ENCODE assay signal across 21 cellular contexts in the genomic region with DNA sequence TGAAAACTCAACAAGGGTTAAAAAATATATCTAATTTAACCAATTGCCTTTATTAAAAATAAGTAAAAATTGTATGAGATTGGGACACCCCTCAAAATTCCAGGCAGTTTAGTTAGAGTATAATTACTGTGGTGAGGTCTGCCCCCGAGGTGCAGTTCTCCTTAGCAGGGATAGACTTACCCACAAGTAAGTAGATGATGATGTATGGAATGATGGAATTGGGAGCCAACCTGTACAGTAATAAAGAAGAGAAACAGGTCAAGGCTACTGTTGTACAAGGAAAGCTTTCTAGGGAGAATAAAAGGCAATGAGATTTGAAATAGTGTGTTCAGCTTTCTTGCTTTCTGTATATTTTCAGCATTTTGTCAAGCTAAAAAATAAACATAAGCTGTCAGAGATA. TPM values are rescaled to one million over a fixed set of nuclear protein-coding genes. Genes with fewer than 3 reads are reported as not detected.
DNase-seq lines count a peak whose midpoint lies in the region; ATAC-seq, FAIRE-seq and TF ChIP-seq lines count a peak whose summit lies in the region.
"Had no signal": no experiment of that assay in that cellular context is flagged by ENCODE, and none has a peak within 500 bp of the region (broad histone marks: within the 10 kb centered on the region; RNA-seq: fewer than 3 reads in every experiment).

No MANE protein-coding gene starts in this region.

- TF ChIP-seq CTCF in right atrium auricular region (IDR thresholded peaks at IDR 0.05), result no peak
- no peak for TF ChIP-seq CTCF in astrocyte (IDR thresholded peaks at IDR 0.05; ENCODE audit: insufficient read depth, low read depth, low read length)
- no peak for TF ChIP-seq CTCF in neural progenitor cell (IDR thresholded peaks at IDR 0.05)
- TF ChIP-seq CTCF in mucosa of descending colon (IDR thresholded peaks at IDR 0.05), result no peak

- H3K36me3 Mint-ChIP-seq in astrocyte (ENCODE audit: low read depth, unreplicated experiment) (peaks cover 15% of the 10 kb centered on the region), neural progenitor cell (peaks cover 12% of the 10 kb centered on the region)

- H3K4me1 Mint-ChIP-seq in astrocyte (ENCODE audit: low read depth, unreplicated experiment), result peaks cover 3% of the 10 kb centered on the region
- peaks cover 6% of the 10 kb centered on the region for H3K4me1 Mint-ChIP-seq in neural progenitor cell

- H3K9ac ChIP-seq in astrocyte (ENCODE audit: low read length), result no peak overlapping the region
- H3K9ac ChIP-seq in neural progenitor cell, result no peak overlapping the region

- ATAC-seq in HG02938 (IDR thresholded peaks at IDR 0.05; ENCODE audit: unreplicated experiment) (no peak), HG02840 (IDR thresholded peaks at IDR 0.05; ENCODE audit: low FRiP score, unreplicated experiment) (no peak), mucosa of descending colon (no peak)
- ATAC-seq: activated CD8-positive, alpha-beta memory T cell treated with anti-CD3 and anti-CD28 coated beads, Interleukin-2, amount 10 ng/mL, durations not matched to agents 7 days and 5 days; CD8-positive, alpha-beta T cell had no signal

- no peaks in the 10 kb centered on the region for H3K9me3 ChIP-seq in right atrium auricular region
- H3K9me3 ChIP-seq in astrocyte (ENCODE audit: insufficient read depth, low read depth, low read length), result no peaks in the 10 kb centered on the region
- no peaks in the 10 kb centered on the region for H3K9me3 ChIP-seq in neural progenitor cell (ENCODE audit: low read depth)
- H3K9me3 ChIP-seq in mucosa of descending colon, result no peaks in the 10 kb centered on the region
- H3K9me3 ChIP-seq: ovary, tibial nerve had no signal

- H3F3A ChIP-seq in neural progenitor cell (ENCODE audit: low read depth), result peaks cover 6% of the 10 kb centered on the region

- H3K36me3 ChIP-seq in right atrium auricular region (peaks cover 11% of the 10 kb centered on the region), astrocyte (ENCODE audit: insufficient read depth, low read length) (no peaks in the 10 kb centered on the region), neural progenitor cell (no peaks in the 10 kb centered on the region), mucosa of descending colon (ENCODE audit: low read depth) (no peaks in the 10 kb centered on the region)
- H3K36me3 ChIP-seq: ovary had no signal

- FAIRE-seq in astrocyte (lab: Jason Lieb, UNC), result no peak
- FAIRE-seq: H54, small intestine had no signal

- H3K27ac ChIP-seq in right atrium auricular region, result peak overlapping the region; percentile 25 to 91
- no peak overlapping the region for H3K27ac ChIP-seq in astrocyte (ENCODE audit: low read depth, low read length)
- H3K27ac ChIP-seq in neural progenitor cell, result no peak overlapping the region

- H3K4me2 ChIP-seq in astrocyte (ENCODE audit: low read length), result no peak overlapping the region
- peak overlapping the region; percentile 96 for H3K4me2 ChIP-seq in neural progenitor cell

- H3K4me1 ChIP-seq in right atrium auricular region, result peaks cover 0 to 65% of the 10 kb centered on the region in 2 donors
- H3K4me1 ChIP-seq in astrocyte (ENCODE audit: insufficient read depth, low read length), result peaks cover 9% of the 10 kb centered on the region
- no peaks in the 10 kb centered on the region for H3K4me1 ChIP-seq in neural progenitor cell
- peaks cover 17% of the 10 kb centered on the region for H3K4me1 ChIP-seq in mucosa of descending colon (ENCODE audit: low read depth)

- H4K20me1 ChIP-seq in astrocyte (ENCODE audit: insufficient read depth, low read length) (no peaks in the 10 kb centered on the region), neural progenitor cell (ENCODE audit: low read depth) (peaks cover 10% of the 10 kb centered on the region)

- intact Hi-C loops in cardiac septum (cut with DNase I) (loop anchor here (5.0 kb wide), 1 partner anchor 117 kb away; the partner anchor contains the start of gene CRYM), mucosa of descending colon (cut with DNase I, micrococcal nuclease) (no loop called here)

- no peak overlapping the region for H2AFZ ChIP-seq in astrocyte (ENCODE audit: low read depth, low read length)
- H2AFZ ChIP-seq in neural progenitor cell (replicated peaks), result no peak overlapping the region

- H3K4me3 ChIP-seq in right atrium auricular region, result no peak overlapping the region
- no peak overlapping the region for H3K4me3 ChIP-seq in astrocyte (ENCODE audit: insufficient read depth, low read depth, low read length)
- no peak overlapping the region for H3K4me3 ChIP-seq in neural progenitor cell
- H3K4me3 ChIP-seq in mucosa of descending colon, result no peak overlapping the region

- H3K4me3 Mint-ChIP-seq in astrocyte (ENCODE audit: unreplicated experiment) (peak overlapping the region; percentile 96), neural progenitor cell (no peak overlapping the region)

- H3K79me2 ChIP-seq in astrocyte (ENCODE audit: insufficient read depth, low read length) (no peaks in the 10 kb centered on the region), neural progenitor cell (ENCODE audit: low read depth) (peaks cover 10% of the 10 kb centered on the region)

- H3K27me3 ChIP-seq in right atrium auricular region (no peaks in the 10 kb centered on the region), astrocyte (ENCODE audit: insufficient read depth, low read length) (no peaks in the 10 kb centered on the region), neural progenitor cell (peaks cover 10% of the 10 kb centered on the region)
- H3K27me3 ChIP-seq: ovary, tibial nerve had no signal

- H3K27me3 Mint-ChIP-seq in astrocyte (ENCODE audit: low read depth, unreplicated experiment) (no peaks in the 10 kb centered on the region), neural progenitor cell (ENCODE audit: insufficient read depth, low read depth) (peaks cover 7% of the 10 kb centered on the region)
- H3K27me3 Mint-ChIP-seq: activated CD8-positive, alpha-beta memory T cell treated with anti-CD3 and anti-CD28 coated beads, Interleukin-2, amount 10 ng/mL, durations not matched to agents 7 days and 5 days had no signal

- no peaks in the 10 kb centered on the region for H3K9me3 Mint-ChIP-seq in astrocyte (ENCODE audit: unreplicated experiment)
- no peaks in the 10 kb centered on the region for H3K9me3 Mint-ChIP-seq in neural progenitor cell
- H3K9me3 Mint-ChIP-seq: CD8-positive, alpha-beta T cell had no signal

- no peak overlapping the region for H3K27ac Mint-ChIP-seq in astrocyte (ENCODE audit: unreplicated experiment)
- no peak overlapping the region for H3K27ac Mint-ChIP-seq in neural progenitor cell
- H3K27ac Mint-ChIP-seq: activated CD8-positive, alpha-beta memory T cell treated with anti-CD3 and anti-CD28 coated beads, Interleukin-2, amount 10 ng/mL, durations not matched to agents 7 days and 5 days; CD8-positive, alpha-beta T cell had no signal

- DNase-seq in right atrium auricular region (ENCODE audit: low spot score), result no peak
- DNase-seq in cardiac septum (ENCODE audit: low spot score), result no peak
- no peak for DNase-seq in astrocyte (ENCODE audit: low read depth)
- DNase-seq in neural progenitor cell (ENCODE audit: low spot score), result no peak
- no peak for DNase-seq in NCI-H510A treated with DMSO at 0.1 percent for 48 hours (lab: John Stamatoyannopoulos, UW)
- DNase-seq in mucosa of descending colon, result no peak
- DNase-seq: activated CD4-positive, CD25-positive, alpha-beta regulatory T cell treated with anti-CD3 and anti-CD28 coated beads, Interleukin-2, amount 50 U/mL, for 72 hours; activated CD8-positive, alpha-beta memory T cell treated with anti-CD3 and anti-CD28 coated beads, Interleukin-2, amount 10 ng/mL, durations not matched to agents 7 days and 5 days; activated effector memory CD4-positive, alpha-beta T cell treated with Interleukin-2 at 50 U/mL for 16 hours; CD8-positive, alpha-beta T cell; NCI-H1417 treated with DMSO at 0.1 percent for 48 hours; NCI-H2227 treated with DMSO at 0.1 percent for 48 hours; SIG-M5 had no signal

RNA-seq across cellular contexts. Expression of gene LDAF1, which starts 1.8 kb away (rescaled TPM):
- total RNA-seq in right atrium auricular region (100 to 1,000 TPM in 1 of 2 donors, 10 to 100 TPM in 1; 81.8 to 110 TPM), cardiac septum (104 TPM), astrocyte (38.6 and 41.0 TPM in 2 replicates), neural progenitor cell (ENCODE audit: low replicate concordance) (28.9 and 34.8 TPM in 2 replicates), mucosa of descending colon (10 to 100 TPM; 34.3 to 66.6 (median 37.5) TPM)

RNA-seq across cellular contexts. Expression of gene DNAH3, which starts 9.6 kb away (rescaled TPM):
- total RNA-seq in right atrium auricular region (under 1 TPM in 1 of 2 donors, not detected in 1; 0.20 TPM), cardiac septum (0.40 TPM), astrocyte (not detected in 2 replicates), neural progenitor cell (ENCODE audit: low replicate concordance) (0.92 and 1.1 TPM in 2 replicates), mucosa of descending colon (1 to 10 TPM; 2.2 to 6.4 (median 2.9) TPM)
- total RNA-seq: A673; CD8-positive, alpha-beta T cell; tibial nerve had no signal

RNA-seq across cellular contexts. Expression of gene ZP2, which starts 51.1 kb away (rescaled TPM):
- not detected for total RNA-seq in right atrium auricular region
- total RNA-seq in cardiac septum, result not detected
- not detected in 2 replicates for total RNA-seq in astrocyte
- total RNA-seq in neural progenitor cell (ENCODE audit: low replicate concordance), result not detected in 2 replicates
- under 1 TPM in 1 of 3 donors, not detected in 2; 0.20 TPM for total RNA-seq in mucosa of descending colon
- total RNA-seq: A673; activated CD8-positive, alpha-beta memory T cell treated with anti-CD3 and anti-CD28 coated beads, Interleukin-2, amount 10 ng/mL, durations not matched to agents 7 days and 5 days; CD8-positive, alpha-beta T cell; HT1080; tibial nerve had no signal

Comparison
In these comparisons a context has a peak if more than half of its experiments do, and no peak if none do; other contexts are left out.
1. H3K27ac ChIP-seq: peak in right atrium auricular region (2 of 2); none in astrocyte (single experiment) and neural progenitor cell (single experiment).